ENCODE assay signal across 15 cellular contexts in the genomic region with DNA sequence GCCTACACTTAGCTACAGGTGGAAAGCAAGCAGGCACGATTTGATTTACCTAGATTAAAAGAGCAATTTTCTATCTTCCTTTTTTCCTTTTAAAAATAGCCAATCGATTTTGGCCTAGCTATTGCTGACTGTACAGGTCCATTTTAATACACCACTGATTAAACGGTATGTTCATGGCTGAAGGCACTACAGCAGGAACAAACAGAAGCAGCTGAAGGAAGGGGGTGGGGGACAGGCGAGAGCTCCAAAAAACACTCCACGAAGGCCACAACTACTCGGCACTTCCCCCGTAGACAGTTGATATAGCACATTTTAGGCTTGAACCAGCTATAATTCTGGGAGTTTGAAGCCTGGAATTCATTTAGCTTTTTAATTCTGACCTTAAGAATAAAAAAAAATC.
A peak's percentile ranks its signal among the peaks of the same experiment; 100 is the strongest.
DNase-seq lines count a peak whose midpoint lies in the region; ATAC-seq, FAIRE-seq and TF ChIP-seq lines count a peak whose summit lies in the region.
"Had no signal": no experiment of that assay in that cellular context is flagged by ENCODE, and none has a peak within 500 bp of the region (broad histone marks: within the 10 kb centered on the region; RNA-seq: fewer than 3 reads in every experiment).

No MANE protein-coding gene starts in this region.

- peak overlapping the region; percentile 5 for H3K4me3 Mint-ChIP-seq in stimulated activated memory B cell treated with anti-CD40 and anti-IgM and Interleukin-4, amounts not matched to agents 10 μg/mL and 1 μg/mL and 100 μg/mL, for 72 hours
- H3K4me3 Mint-ChIP-seq: activated naive CD8-positive, alpha-beta T cell treated with anti-CD3 and anti-CD28 coated beads, Interleukin-2, amount 50 U/mL, for 24 hours; dendritic cell treated with granulocyte-macrophage colony-stimulating factor and Interleukin-4, amounts not matched to agents 40 ng/mL and 50 ng/mL, for 4 days; immature natural killer cell had no signal

- no peaks in the 10 kb centered on the region for H3K27me3 Mint-ChIP-seq in stimulated activated memory B cell treated with anti-CD40 and anti-IgM and Interleukin-4, amounts not matched to agents 10 μg/mL and 1 μg/mL and 100 μg/mL, for 72 hours
- H3K27me3 Mint-ChIP-seq: activated naive CD8-positive, alpha-beta T cell treated with anti-CD3 and anti-CD28 coated beads, Interleukin-2, amount 50 U/mL, for 24 hours; dendritic cell treated with granulocyte-macrophage colony-stimulating factor and Interleukin-4, amounts not matched to agents 40 ng/mL and 50 ng/mL, for 4 days had no signal

- no peaks in the 10 kb centered on the region for H3K36me3 ChIP-seq in iPS-20b (ENCODE audit: insufficient read depth, low read depth, low read length)
- H3K36me3 ChIP-seq: SJSA1 had no signal

- no peaks in the 10 kb centered on the region for H3K9me3 Mint-ChIP-seq in stimulated activated memory B cell treated with anti-CD40 and anti-IgM and Interleukin-4, amounts not matched to agents 10 μg/mL and 1 μg/mL and 100 μg/mL, for 72 hours
- H3K9me3 Mint-ChIP-seq: activated naive CD8-positive, alpha-beta T cell treated with anti-CD3 and anti-CD28 coated beads, Interleukin-2, amount 50 U/mL, for 24 hours; dendritic cell treated with granulocyte-macrophage colony-stimulating factor and Interleukin-4, amounts not matched to agents 40 ng/mL and 50 ng/mL, for 4 days; immature natural killer cell had no signal

- no peaks in the 10 kb centered on the region for H3K27me3 ChIP-seq in iPS-20b (ENCODE audit: insufficient read depth, low read length)
- H3K27me3 ChIP-seq: SJSA1 had no signal

- peaks cover 26% of the 10 kb centered on the region for H3K36me3 Mint-ChIP-seq in stimulated activated memory B cell treated with anti-CD40 and anti-IgM and Interleukin-4, amounts not matched to agents 10 μg/mL and 1 μg/mL and 100 μg/mL, for 72 hours

- 0 out of 2 replicates have a peak overlapping the region, but pooled peaks have one; percentile 19 for H3K4me3 ChIP-seq in iPS-20b (ENCODE audit: low read length)
- H3K4me3 ChIP-seq: SJSA1 had no signal

- no peak for TF ChIP-seq POLR2A in GM12892 (IDR thresholded peaks at IDR 0.05; ENCODE audit: low read depth, low read length)

- peak overlapping the region; percentile 74 for H3K27ac Mint-ChIP-seq in stimulated activated memory B cell treated with anti-CD40 and anti-IgM and Interleukin-4, amounts not matched to agents 10 μg/mL and 1 μg/mL and 100 μg/mL, for 72 hours
- H3K27ac Mint-ChIP-seq: activated naive CD8-positive, alpha-beta T cell treated with anti-CD3 and anti-CD28 coated beads, Interleukin-2, amount 50 U/mL, for 24 hours; dendritic cell treated with granulocyte-macrophage colony-stimulating factor and Interleukin-4, amounts not matched to agents 40 ng/mL and 50 ng/mL, for 4 days; immature natural killer cell had no signal

- peaks cover 50% of the 10 kb centered on the region for H3K4me1 ChIP-seq in iPS-20b (ENCODE audit: insufficient read depth, low read length)

- ATAC-seq in stimulated activated memory B cell treated with anti-CD40 and anti-IgM and Interleukin-4, amounts not matched to agents 10 μg/mL and 1 μg/mL and 100 μg/mL, for 72 hours = no peak
- no peak for ATAC-seq in HG02970 (IDR thresholded peaks at IDR 0.05; ENCODE audit: low FRiP score, unreplicated experiment)
- ATAC-seq: activated naive CD8-positive, alpha-beta T cell treated with anti-CD3 and anti-CD28 coated beads, Interleukin-2, amount 50 U/mL, for 24 hours had no signal

- H3K27ac ChIP-seq in iPS-20b (ENCODE audit: low read length) = no peak overlapping the region

- no peak for FAIRE-seq in GM12892 (lab: Jason Lieb, UNC)
- FAIRE-seq: urothelium cell line had no signal

- DNase-seq in NCI-H345 treated with DMSO at 0.1 percent for 48 hours (lab: John Stamatoyannopoulos, UW; ENCODE audit: unreplicated experiment) (peak; percentile 64), NCI-H345 (lab: John Stamatoyannopoulos, UW) (no peak), NCI-H774 (lab: John Stamatoyannopoulos, UW) (peak; percentile 6), GM12892 (ENCODE audit: insufficient read length) (no peak), AG08395 (ENCODE audit: low spot score) (no peak)
- DNase-seq: ACHN; activated naive CD8-positive, alpha-beta T cell treated with anti-CD3 and anti-CD28 coated beads, Interleukin-2, amount 50 U/mL, for 24 hours; immature natural killer cell; stimulated activated CD4-positive, alpha-beta T cell treated with anti-CD3 and anti-CD28 coated beads, Interleukin-12 subunit alpha, Interleukin-12 subunit beta, amount 100 ng/mL, for 4 hours had no signal

- peak overlapping the region; percentile 8; the same call in 1 of the 2 replicates for H3K9ac ChIP-seq in iPS-20b (ENCODE audit: low read depth, low read length)

- H3K4me1 Mint-ChIP-seq in stimulated activated memory B cell treated with anti-CD40 and anti-IgM and Interleukin-4, amounts not matched to agents 10 μg/mL and 1 μg/mL and 100 μg/mL, for 72 hours = peaks cover 72% of the 10 kb centered on the region
- H3K4me1 Mint-ChIP-seq: immature natural killer cell had no signal

- H3K9me3 ChIP-seq in iPS-20b (ENCODE audit: insufficient read depth, low read depth, low read length) = no peaks in the 10 kb centered on the region
- H3K9me3 ChIP-seq: SJSA1 had no signal

Comparison
In these comparisons a context has a peak if more than half of its experiments do, and no peak if none do; other contexts are left out.
1. DNase-seq: peak in NCI-H345 treated with DMSO at 0.1 percent for 48 hours (single experiment) and NCI-H774 (single experiment); none in NCI-H345 (single experiment), GM12892 (single experiment) and AG08395 (single experiment).